Comparison of ENCODE assay signal across 8 cellular contexts in genomic region chr10:71597821-71598498, GRCh38.
DNase-seq lines count a peak whose midpoint lies in the region; ATAC-seq and TF ChIP-seq lines count a peak whose summit lies in the region.

No MANE protein-coding gene starts in this region.

- peak overlapping the region; percentile 90 for H3K27ac ChIP-seq in subcutaneous abdominal adipose tissue (ENCODE audit: low read depth, low read length)

- H3K4me3 ChIP-seq in H7 (ENCODE audit: insufficient read depth, low read depth, low read length), result no peak overlapping the region
- H3K4me3 ChIP-seq in subcutaneous abdominal adipose tissue (ENCODE audit: low read depth in 1 of 5, low read length in 5 of 5), result peak overlapping the region in 3 of 5 donors; percentile 4 to 45 (median 43)

- no peak overlapping the region for H3K4me3 Mint-ChIP-seq in WTC11

- H3K27me3 Mint-ChIP-seq in WTC11 (ENCODE audit: low read depth), result no peaks in the 10 kb centered on the region

- H3K9ac ChIP-seq in subcutaneous abdominal adipose tissue (ENCODE audit: low read length in 5 of 5), result peak overlapping the region in 3 of 5 donors; percentile 36 to 84 (median 52)

- POLR2A ChIA-PET in WTC11 (lab: Charles Lee), result no interaction called here

- peak; percentile 43; the same call in 1 of the 2 replicates for ATAC-seq in WTC11
- ATAC-seq in GM18517 (IDR thresholded peaks at IDR 0.05; ENCODE audit: unreplicated experiment), result no peak

- no peaks in the 10 kb centered on the region for H3K9me3 ChIP-seq in subcutaneous abdominal adipose tissue (ENCODE audit: control insufficient read depth in 5 of 5, low read length in 5 of 5)

- DNase-seq in H7, result peak; percentile 63
- no peak for DNase-seq in WTC11 (ENCODE audit: low spot score)
- peak in 30 of 51 donors; percentile 27 to 84 (median 54) for DNase-seq in hypothalamus (lab: John Stamatoyannopoulos, UW)
- DNase-seq in NCI-H82 treated with DMSO at 0.1 percent for 48 hours (lab: John Stamatoyannopoulos, UW; ENCODE audit: unreplicated experiment), result no peak
- no peak for DNase-seq in activated CD4-positive, alpha-beta T cell treated with anti-CD3 and anti-CD28 coated beads, Interleukin-2, amount 50 U/mL, for 1 hour
- no peak for DNase-seq in NCI-H1092 treated with DMSO at 0.1 percent for 48 hours (lab: John Stamatoyannopoulos, UW)

- peaks cover 14 to 30% (median 26%) of the 10 kb centered on the region in 5 donors for H3K4me1 ChIP-seq in subcutaneous abdominal adipose tissue (ENCODE audit: control insufficient read depth in 5 of 5, insufficient read depth in 5 of 5, low read length in 5 of 5)

- 0 out of 2 replicates have a peak, but pooled peaks cover 4% of the 10 kb centered on the region for H3K4me1 Mint-ChIP-seq in WTC11

- no peaks in the 10 kb centered on the region for H3K36me3 ChIP-seq in H7 (replicated peaks; ENCODE audit: control insufficient read depth, insufficient read depth, low read length)
- no peaks in the 10 kb centered on the region for H3K36me3 ChIP-seq in subcutaneous abdominal adipose tissue (ENCODE audit: control insufficient read depth in 5 of 5, insufficient read depth in 5 of 5, low read length in 5 of 5)

- CTCF ChIA-PET in WTC11 (lab: Charles Lee), result interaction anchor here (0.5 to 2.6 kb wide), 12 partner anchors 11 to 299 kb away, joined by 3 to 16 read pairs (median 4); partner anchors contain the start of gene SLC29A3

- TF ChIP-seq CTCF in WTC11 (IDR thresholded peaks at IDR 0.05), result no peak

- H3K27ac Mint-ChIP-seq in WTC11, result no peak overlapping the region

- H3K27me3 ChIP-seq in H7 (ENCODE audit: control insufficient read depth, insufficient read depth, low read length) (no peaks in the 10 kb centered on the region), subcutaneous abdominal adipose tissue (ENCODE audit: control insufficient read depth in 5 of 5, insufficient read depth in 4 of 5, low read length in 5 of 5) (no peaks in the 10 kb centered on the region)

- H3K9me3 Mint-ChIP-seq in WTC11, result no peaks in the 10 kb centered on the region

- H3K36me3 Mint-ChIP-seq in WTC11, result no peaks in the 10 kb centered on the region

TF ChIP-seq in WTC11, 78 proteins besides CTCF, POLR2A, EP300 and RAD21:
- TF ChIP-seq RELA (CRISPR knock-in tag; IDR thresholded peaks at IDR 0.05; ENCODE audit: borderline replicate concordance) (no peak), MXD4 (CRISPR knock-in tag; IDR thresholded peaks at IDR 0.05; ENCODE audit: borderline replicate concordance) (no peak), ZNF219 (CRISPR knock-in tag; IDR thresholded peaks at IDR 0.05; ENCODE audit: borderline replicate concordance) (no peak), PREB (CRISPR knock-in tag; IDR thresholded peaks at IDR 0.05; ENCODE audit: borderline replicate concordance) (no peak), ARID4B (CRISPR knock-in tag; IDR thresholded peaks at IDR 0.05; ENCODE audit: borderline replicate concordance) (no peak), CBFB (CRISPR knock-in tag; IDR thresholded peaks at IDR 0.05; ENCODE audit: low read depth) (no peak), NFE2L1 (CRISPR knock-in tag; IDR thresholded peaks at IDR 0.05) (no peak)

Comparison
In these comparisons a context has a peak if more than half of its experiments do, and no peak if none do; other contexts are left out.
1. DNase-seq: peak in H7 (single experiment) and hypothalamus (30 of 51); none in WTC11 (single experiment), NCI-H82 treated with DMSO at 0.1 percent for 48 hours (single experiment), activated CD4-positive, alpha-beta T cell treated with anti-CD3 and anti-CD28 coated beads, Interleukin-2, amount 50 U/mL, for 1 hour (single experiment) and NCI-H1092 treated with DMSO at 0.1 percent for 48 hours (single experiment).